In genomic region chr4:94538229-94538628, GRCh38 we compare ENCODE assay signal across 2 cellular contexts.
TF ChIP-seq lines count a peak whose summit lies in the region.

No MANE protein-coding gene starts in this region.

TF ChIP-seq in IMR-90, 13 proteins besides CTCF, POLR2A, EP300 and RAD21:
- no peak for TF ChIP-seq BHLHE40 (IDR thresholded peaks at IDR 0.05; ENCODE audit: low read depth, low read length)
- no peak for TF ChIP-seq USF2 (IDR thresholded peaks at IDR 0.05; ENCODE audit: low read depth, low read length)
- no peak for TF ChIP-seq RFX5 (IDR thresholded peaks at IDR 0.05; ENCODE audit: low read depth, low read length)
- no peak for TF ChIP-seq CHD1 (IDR thresholded peaks at IDR 0.05; ENCODE audit: low read depth, low read length)
- no peak for TF ChIP-seq MAFK (IDR thresholded peaks at IDR 0.05; ENCODE audit: low read depth, low read length)
- no peak for TF ChIP-seq MAZ (IDR thresholded peaks at IDR 0.05; ENCODE audit: borderline replicate concordance, low read depth, low read length)
- TF ChIP-seq FOS (IDR thresholded peaks at IDR 0.05; ENCODE audit: low read depth, low read length), result no peak
- no peak for TF ChIP-seq CEBPB (IDR thresholded peaks at IDR 0.05; ENCODE audit: low read depth, low read length)
- TF ChIP-seq SMC3 (IDR thresholded peaks at IDR 0.05; ENCODE audit: low read depth, low read length), result no peak
- no peak for TF ChIP-seq RCOR1 (IDR thresholded peaks at IDR 0.05; ENCODE audit: insufficient replicate concordance, low read length)
- TF ChIP-seq ELK1 (IDR thresholded peaks at IDR 0.05; ENCODE audit: borderline replicate concordance, low read depth, low read length), result no peak
TF ChIP-seq in IMR-90: peak in this region for 0.

TF ChIP-seq in endothelial cell of umbilical vein, 7 proteins besides CTCF, POLR2A, EP300 and RAD21:
- TF ChIP-seq POLR2AphosphoS5 (IDR thresholded peaks at IDR 0.05; ENCODE audit: insufficient read depth, low read depth, low read length), result no peak
